8 cellular contexts compared by ENCODE assay signal in the genomic region with DNA sequence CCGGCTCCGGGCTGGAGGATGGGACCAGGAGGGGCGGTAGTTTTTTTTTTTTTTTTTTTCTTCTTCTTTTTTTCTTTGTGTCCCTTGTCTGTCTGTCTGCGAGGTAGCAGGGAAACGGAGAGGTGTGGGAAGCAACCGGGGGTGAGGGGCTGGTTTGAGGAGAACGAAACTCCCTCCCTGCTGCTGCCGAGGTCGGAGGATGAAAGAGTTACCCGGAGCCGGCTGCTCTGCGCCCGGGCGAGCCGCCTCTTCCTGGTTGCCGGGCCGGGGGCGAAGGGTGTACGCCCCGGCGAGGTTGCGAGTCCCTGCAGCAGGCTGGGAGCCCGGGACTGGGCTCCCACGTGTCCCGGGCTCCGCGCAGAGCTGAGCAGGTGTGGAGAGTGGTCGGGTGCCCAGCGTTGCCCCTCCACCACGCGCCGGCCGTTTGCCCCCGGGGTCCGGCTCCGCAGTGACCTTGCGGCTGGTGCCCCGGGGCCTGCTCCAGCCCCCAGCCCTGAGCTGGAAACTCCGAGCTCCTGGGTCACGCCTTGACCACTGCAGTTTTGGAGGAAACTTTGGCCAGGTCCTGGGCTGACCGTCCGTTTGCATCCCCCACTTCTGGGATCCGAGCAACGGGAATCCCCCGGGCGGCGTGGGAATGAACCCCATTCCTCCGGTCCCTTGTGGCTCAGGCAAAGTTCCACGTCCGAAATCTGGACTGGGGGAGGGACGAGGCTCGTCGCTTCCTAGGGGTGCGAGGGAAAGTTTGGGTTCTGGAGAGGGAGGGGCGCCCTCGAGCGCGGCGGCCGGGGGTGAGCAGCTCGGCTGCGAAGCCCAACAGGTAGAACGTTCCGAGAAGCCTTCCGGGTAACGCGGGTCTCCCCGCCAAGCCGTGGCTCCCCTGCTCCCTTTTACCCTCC. TPM values are rescaled to one million over a fixed set of nuclear protein-coding genes. Genes with fewer than 3 reads are reported as not detected.
DNase-seq lines count a peak whose midpoint lies in the region; ATAC-seq and TF ChIP-seq lines count a peak whose summit lies in the region.

No MANE protein-coding gene starts in this region.

- H3K27ac ChIP-seq in DND-41 (ENCODE audit: low read length): peak overlapping the region; percentile 91
- peak overlapping the region; percentile 54 for H3K27ac ChIP-seq in subcutaneous abdominal adipose tissue (ENCODE audit: low read depth, low read length)

- H3K4me2 ChIP-seq in DND-41 (ENCODE audit: insufficient read depth, low read length): peak overlapping the region; percentile 83

- no peaks in the 10 kb centered on the region for H3K27me3 ChIP-seq in DND-41 (ENCODE audit: insufficient read depth, low read length, poor library complexity)
- H3K27me3 ChIP-seq in subcutaneous abdominal adipose tissue (ENCODE audit: control insufficient read depth in 5 of 5, insufficient read depth in 4 of 5, low read length in 5 of 5): peaks cover 0 to 15% (median 4%) of the 10 kb centered on the region in 5 donors

- H3K36me3 Mint-ChIP-seq in mesothelial cell of epicardium: no peaks in the 10 kb centered on the region

- DNase-seq in DND-41 (peak; percentile 64), LHCN-M2 (ENCODE audit: low read depth) (peak; percentile 9), mesothelial cell of epicardium (ENCODE audit: low spot score in 2 of 2, unreplicated experiment in 2 of 2) (peak in 1 of 2 experiments; percentile 59), SHP77 (lab: John Stamatoyannopoulos, UW) (no peak)
- peak; percentile 41 to 55 for DNase-seq in activated CD4-positive, alpha-beta T cell treated with anti-CD3 and anti-CD28 coated beads, Interleukin-2, amount 50 U/mL, for 4 hours
- peak; percentile 28 for DNase-seq in effector CD8-positive, alpha-beta T cell (lab: John Stamatoyannopoulos, UW)

- no peaks in the 10 kb centered on the region for H3K9me3 Mint-ChIP-seq in mesothelial cell of epicardium

- H3K4me1 ChIP-seq in DND-41 (ENCODE audit: insufficient read depth, low read length) (peaks cover 52% of the 10 kb centered on the region), subcutaneous abdominal adipose tissue (ENCODE audit: control insufficient read depth in 5 of 5, insufficient read depth in 5 of 5, low read length in 5 of 5) (peaks cover 3 to 53% (median 40%) of the 10 kb centered on the region in 5 donors)

- peaks cover 70% of the 10 kb centered on the region for H3K79me2 ChIP-seq in DND-41 (ENCODE audit: insufficient read depth, low read length)

- TF ChIP-seq CTCF in DND-41 (IDR thresholded peaks at IDR 0.05; ENCODE audit: borderline replicate concordance, extremely low read depth, low read length, poor library complexity, severe bottlenecking) (no peak), mesothelial cell of epicardium (IDR thresholded peaks at IDR 0.05; ENCODE audit: unreplicated experiment) (no peak)

- H3K9ac ChIP-seq in DND-41 (ENCODE audit: low read depth, low read length): peak overlapping the region; percentile 98
- H3K9ac ChIP-seq in subcutaneous abdominal adipose tissue (ENCODE audit: low read length in 5 of 5): peak overlapping the region; percentile 63 to 82 (median 72)

- peak overlapping the region; percentile 87 for H3K27ac Mint-ChIP-seq in mesothelial cell of epicardium

- no peaks in the 10 kb centered on the region for H3K9me3 ChIP-seq in DND-41 (ENCODE audit: insufficient read depth, low read length, severe bottlenecking)
- H3K9me3 ChIP-seq in subcutaneous abdominal adipose tissue (ENCODE audit: control insufficient read depth in 5 of 5, low read length in 5 of 5): no peaks in the 10 kb centered on the region

- peaks cover 50% of the 10 kb centered on the region for H3K36me3 ChIP-seq in DND-41 (ENCODE audit: insufficient read depth, low read length)
- no peaks in the 10 kb centered on the region for H3K36me3 ChIP-seq in subcutaneous abdominal adipose tissue (ENCODE audit: control insufficient read depth in 5 of 5, insufficient read depth in 5 of 5, low read length in 5 of 5)

- H2AFZ ChIP-seq in DND-41 (ENCODE audit: low read depth, low read length): 0 out of 2 replicates have a peak overlapping the region, but pooled peaks have one; percentile 21

- H3K27me3 Mint-ChIP-seq in mesothelial cell of epicardium (ENCODE audit: low read depth): peaks cover 52% of the 10 kb centered on the region

- H3K4me1 Mint-ChIP-seq in mesothelial cell of epicardium: peaks cover 18% of the 10 kb centered on the region

- ATAC-seq in DND-41 (ENCODE audit: insufficient read depth, low read depth): peak; percentile 15
- no peak for ATAC-seq in GM18868 (IDR thresholded peaks at IDR 0.05; ENCODE audit: unreplicated experiment)

- H4K20me1 ChIP-seq in DND-41 (ENCODE audit: insufficient read depth, low read length): peaks cover 54% of the 10 kb centered on the region

- peak overlapping the region; percentile 95 for H3K4me3 Mint-ChIP-seq in mesothelial cell of epicardium

- H3K4me3 ChIP-seq in DND-41 (ENCODE audit: low read depth in 1 of 2, low read length in 2 of 2): peak overlapping the region; percentile 78 to 99
- H3K4me3 ChIP-seq in subcutaneous abdominal adipose tissue (ENCODE audit: low read depth in 1 of 5, low read length in 5 of 5): peak overlapping the region; percentile 75 to 85 (median 83)

RNA-seq across cellular contexts. Expression of a gene that starts 1.2 kb away (rescaled TPM):
- total RNA-seq in LHCN-M2 (2014; rRNA removed) (3.4 and 4.6 TPM in 2 replicates), mesothelial cell of epicardium (9.0 to 15.0 TPM (median 12.1 TPM) in 3 replicates)
- 3.1 TPM for polyA plus RNA-seq in LHCN-M2 (2012)

Comparison
In these comparisons a context has a peak if more than half of its experiments do, and no peak if none do; other contexts are left out.
1. DNase-seq: peak in DND-41 (single experiment), LHCN-M2 (single experiment), activated CD4-positive, alpha-beta T cell treated with anti-CD3 and anti-CD28 coated beads, Interleukin-2, amount 50 U/mL, for 4 hours (2 of 2) and effector CD8-positive, alpha-beta T cell (single experiment); none in SHP77 (0 of 2).